17 cellular contexts compared by ENCODE assay signal in the genomic region with DNA sequence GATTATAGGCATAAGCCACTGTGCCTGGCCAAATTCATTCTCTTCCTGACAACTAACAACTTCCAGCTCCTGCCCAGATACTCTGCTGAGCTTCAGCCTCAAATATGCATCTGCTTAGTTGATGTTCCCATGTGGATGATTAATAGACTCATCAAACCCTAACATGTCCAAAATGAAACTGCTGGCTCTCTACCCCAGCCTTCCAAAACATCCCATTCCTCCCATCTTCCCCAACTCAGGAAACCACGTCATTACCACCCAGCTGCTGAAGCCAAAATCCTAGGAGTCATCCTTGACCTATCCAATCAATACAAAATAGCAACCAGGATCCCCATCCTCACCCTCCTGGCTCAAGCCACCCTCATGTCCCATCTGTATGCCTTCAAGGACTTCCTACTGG. TPM values are rescaled to one million over a fixed set of nuclear protein-coding genes. Genes with fewer than 3 reads are reported as not detected.
DNase-seq lines count a peak whose midpoint lies in the region; ATAC-seq and TF ChIP-seq lines count a peak whose summit lies in the region.
"Had no signal": no experiment of that assay in that cellular context is flagged by ENCODE, and none has a peak within 500 bp of the region (broad histone marks: within the 10 kb centered on the region; RNA-seq: fewer than 3 reads in every experiment).

No MANE protein-coding gene starts in this region.

- H3K4me3 Mint-ChIP-seq in T-helper 2 cell treated with Interferon-gamma antibody and Interleukin-4, amounts not matched to agents 5 μg/mL and 100 μg/mL, for 36 hours, result no peak overlapping the region
- peak overlapping the region in 1 of 8 donors; percentile 57 for H3K4me3 Mint-ChIP-seq in naive B cell

- no peaks in the 10 kb centered on the region for H4K20me1 ChIP-seq in IMR-90 (ENCODE audit: insufficient read depth, low read length)

- no peak for ATAC-seq in IMR-90 (ENCODE audit: low read depth)
- no peak for ATAC-seq in naive B cell (ENCODE audit: low read depth in 2 of 2)
- no peak for ATAC-seq in GM21447 (IDR thresholded peaks at IDR 0.05; ENCODE audit: unreplicated experiment)
- ATAC-seq: heart left ventricle had no signal

- no peak for DNase-seq in T-helper 2 cell treated with Interferon-gamma antibody and Interleukin-4, amounts not matched to agents 5 μg/mL and 100 μg/mL, for 36 hours (ENCODE audit: low spot score)
- DNase-seq in T-helper 2 cell, result no peak
- DNase-seq in IMR-90, result peak; percentile 75
- DNase-seq in astrocyte of the hippocampus (ENCODE audit: low read depth, low spot score), result peak; percentile 26
- no peak for DNase-seq in naive B cell
- no peak for DNase-seq in 8988T
- DNase-seq in DMS153 (lab: John Stamatoyannopoulos, UW), result no peak
- DNase-seq: caudate nucleus; GDM1; heart left ventricle; NCI-H1105 treated with DMSO at 0.1 percent for 48 hours; NK-92 treated with Interleukin-12 subunit alpha and Interleukin-12 subunit beta, amount 100 ng/mL, for 24 hours; stimulated activated CD4-positive, alpha-beta T cell treated with anti-CD3 and anti-CD28 coated beads, Interleukin-4, amount 100 ng/mL, for 4 hours had no signal

- H2BK20ac ChIP-seq in IMR-90 (ENCODE audit: low read depth, low read length), result peak overlapping the region; percentile 99

- dilution Hi-C loops in IMR-90 (cut with HindIII; ENCODE audit: low sequenced_read_pairs, unreplicated experiment), result no loop called here

- WGBS in IMR-90 (ENCODE audit: extremely low coverage in 2 of 2, insufficient read length in 1 of 2), 2 experiments, result 80% methylated on average over 1 of the region's 1 CpG; no CpG with 5 or more reads in 1 of the 2 experiments

- peak overlapping the region; percentile 48; the same call in 1 of the 2 replicates for H3K56ac ChIP-seq in IMR-90 (ENCODE audit: extremely low read depth, insufficient read depth, low read length)

- H2AK9ac ChIP-seq in IMR-90 (replicated peaks; ENCODE audit: low read depth, low read length, poor library complexity), result peak overlapping the region; percentile 56

- peak overlapping the region; percentile 53 to 84; a peak in 3 of 4 replicates for H4K8ac ChIP-seq in IMR-90 (ENCODE audit: low read depth in 2 of 2, low read length in 2 of 2)

- H3K4me3 ChIP-seq in IMR-90 (ENCODE audit: insufficient read depth, low read depth, low read length), result no peak overlapping the region
- H3K4me3 ChIP-seq: heart left ventricle, lung, prostate gland had no signal

- POLR2A ChIA-PET in IMR-90 (lab: Charles Lee; ENCODE audit: unreplicated experiment), result no interaction called here

- peaks cover 28% of the 10 kb centered on the region for H3K36me3 Mint-ChIP-seq in T-helper 2 cell treated with Interferon-gamma antibody and Interleukin-4, amounts not matched to agents 5 μg/mL and 100 μg/mL, for 36 hours (ENCODE audit: low read depth)
- H3K36me3 Mint-ChIP-seq in naive B cell, result peaks cover 15 to 30% of the 10 kb centered on the region in 2 donors

- H2BK120ac ChIP-seq in IMR-90 (ENCODE audit: low read depth, low read length), result peak overlapping the region; percentile 96

- H3K4me2 ChIP-seq in IMR-90 (ENCODE audit: low read depth, low read length), result no peak overlapping the region

- peaks cover 33% of the 10 kb centered on the region for H3K9me1 ChIP-seq in IMR-90 (ENCODE audit: insufficient read depth, low read length)

- peaks cover 17% of the 10 kb centered on the region for H3K4me1 Mint-ChIP-seq in T-helper 2 cell treated with Interferon-gamma antibody and Interleukin-4, amounts not matched to agents 5 μg/mL and 100 μg/mL, for 36 hours (ENCODE audit: low read depth)
- peaks cover 65 to 85% (median 84%) of the 10 kb centered on the region in 3 donors for H3K4me1 Mint-ChIP-seq in naive B cell

- TF ChIP-seq POLR2A in IMR-90 (IDR thresholded peaks at IDR 0.05; ENCODE audit: low read depth, low read length), result no peak

- H3K4ac ChIP-seq in IMR-90 (ENCODE audit: low read depth, low read length), result peak overlapping the region; percentile 88

- H3K9ac ChIP-seq in IMR-90 (ENCODE audit: low read depth, low read length), result no peak overlapping the region

- no peak for TF ChIP-seq CTCF in IMR-90 (conservative IDR thresholded peaks at IDR 0.05; ENCODE audit: low read depth, low read length)

- peak overlapping the region; percentile 34; the same call in 1 of the 2 replicates for H3K23ac ChIP-seq in IMR-90 (ENCODE audit: low read depth, low read length)

- H2AK5ac ChIP-seq in IMR-90 (ENCODE audit: low read depth, low read length), result peak overlapping the region; percentile 96

- peak overlapping the region; percentile 48 for H2AFZ ChIP-seq in IMR-90 (replicated peaks; ENCODE audit: low read length, poor library complexity)

- peak overlapping the region; percentile 71 for H3K27ac Mint-ChIP-seq in T-helper 2 cell treated with Interferon-gamma antibody and Interleukin-4, amounts not matched to agents 5 μg/mL and 100 μg/mL, for 36 hours
- H3K27ac Mint-ChIP-seq in naive B cell, result peak overlapping the region in 4 of 6 donors; percentile 11 to 86 (median 62)

- peak overlapping the region; percentile 98 for H2BK5ac ChIP-seq in IMR-90 (ENCODE audit: low read depth, low read length, poor library complexity, severe bottlenecking)

- peak overlapping the region; percentile 31; the same call in 1 of the 2 replicates for H3K27ac ChIP-seq in IMR-90 (ENCODE audit: insufficient read depth, low read length)
- H3K27ac ChIP-seq: heart left ventricle, HL-60, prostate gland had no signal

- H2BK15ac ChIP-seq in IMR-90 (ENCODE audit: low read depth, low read length), result peak overlapping the region; percentile 96; the same call in 2 of the 3 replicates

- peak overlapping the region; percentile 93 for H4K91ac ChIP-seq in IMR-90 (ENCODE audit: insufficient read depth, low read depth, low read length)

- no peak for TF ChIP-seq RAD21 in IMR-90 (IDR thresholded peaks at IDR 0.05; ENCODE audit: low read length)

- no peaks in the 10 kb centered on the region for H3K27me3 ChIP-seq in IMR-90 (ENCODE audit: control insufficient read depth, insufficient read depth, low read length)

- H3K18ac ChIP-seq in IMR-90 (ENCODE audit: low read depth, low read length), result no peak overlapping the region; the same call in 1 of the 2 replicates

- H4K5ac ChIP-seq in IMR-90 (ENCODE audit: low read depth, low read length), result no peak overlapping the region; the same call in 1 of the 2 replicates

- H3K4me1 ChIP-seq in IMR-90 (ENCODE audit: control insufficient read depth, insufficient read depth, low read length), result peaks cover 25% of the 10 kb centered on the region
- H3K4me1 ChIP-seq: prostate gland had no signal

- BruUV-seq in IMR-90 (replicated peaks; lab: Mats Ljungman, UMichigan), result no TSS peak

- CTCF ChIA-PET in IMR-90 (lab: Yijun Ruan, JAX), result interaction anchor here (0.5 to 1.3 kb wide), 2 partner anchors 21 to 30 kb away, joined by 3 to 4 read pairs; a partner anchor contains a TSS

- H3K27me3 Mint-ChIP-seq in T-helper 2 cell treated with Interferon-gamma antibody and Interleukin-4, amounts not matched to agents 5 μg/mL and 100 μg/mL, for 36 hours (ENCODE audit: low read depth), result no peaks in the 10 kb centered on the region
- no peaks in the 10 kb centered on the region for H3K27me3 Mint-ChIP-seq in naive B cell

- H3K79me1 ChIP-seq in IMR-90 (ENCODE audit: low read depth in 1 of 2, low read length in 2 of 2), result peaks cover 3 to 16% of the 10 kb centered on the region in 2 experiments; a peak in 3 of 4 replicates

- H3K36me3 ChIP-seq in IMR-90 (ENCODE audit: control insufficient read depth, insufficient read depth, low read length), result no peaks in the 10 kb centered on the region
- H3K36me3 ChIP-seq: prostate gland had no signal

- H3K9me3 ChIP-seq in IMR-90 (ENCODE audit: control insufficient read depth, insufficient read depth, low read length), result no peaks in the 10 kb centered on the region
- H3K9me3 ChIP-seq: heart left ventricle, prostate gland had no signal

- no peaks in the 10 kb centered on the region for H3K9me3 Mint-ChIP-seq in T-helper 2 cell treated with Interferon-gamma antibody and Interleukin-4, amounts not matched to agents 5 μg/mL and 100 μg/mL, for 36 hours
- H3K9me3 Mint-ChIP-seq in naive B cell, result no peaks in the 10 kb centered on the region

- intact Hi-C loops in IMR-90 (cut with micrococcal nuclease), result no loop called here

- H3K14ac ChIP-seq in IMR-90 (replicated peaks; ENCODE audit: low read depth, low read length), result peak overlapping the region; percentile 88

- in situ Hi-C loops in IMR-90 (cut with MboI; ENCODE audit: low sequenced_read_pairs), result loop anchor here (10.0 kb wide), 1 partner anchor 283 kb away; a partner anchor contains a TSS

TF ChIP-seq in IMR-90, 13 proteins besides CTCF, POLR2A, EP300 and RAD21:
- TF ChIP-seq RFX5 (IDR thresholded peaks at IDR 0.05; ENCODE audit: low read depth, low read length) (peak; percentile 48; the same call in 1 of the 2 replicates), NFE2L2 (IDR thresholded peaks at IDR 0.05; ENCODE audit: low read depth, low read length) (no peak)

RNA-seq across cellular contexts. Expression of a gene that starts 20.9 kb away (rescaled TPM):
- 0.54 and 0.56 TPM in 2 replicates for total RNA-seq in IMR-90 (2012; rRNA removed)
- 5.0 and 6.6 TPM in 2 replicates for polyA plus RNA-seq in IMR-90 (2012; rRNA removed)
- 1.8 and 5.3 TPM in 2 replicates for polyA plus RNA-seq in IMR-90 (2012; cell fraction: cytosol; rRNA removed)
- 11.7 and 16.9 TPM in 2 replicates for polyA plus RNA-seq in IMR-90 (2012; cell fraction: nucleus; rRNA removed; ENCODE audit: low replicate concordance)
- 10 to 100 TPM; 16.5 to 96.9 (median 24.0) TPM for polyA plus RNA-seq in naive B cell (ENCODE audit: low read depth in 6 of 6)

RNA-seq across cellular contexts. Expression of a gene that starts 35.4 kb away (rescaled TPM):
- total RNA-seq in IMR-90 (2012; rRNA removed), result 8.1 and 10.0 TPM in 2 replicates
- polyA plus RNA-seq in IMR-90 (2012; rRNA removed) (12.7 and 14.1 TPM in 2 replicates), naive B cell (ENCODE audit: low read depth in 6 of 6) (10 to 100 TPM in 5 of 6 donors, 1 to 10 TPM in 1; 6.0 to 27.0 (median 12.2) TPM)
- polyA plus RNA-seq in IMR-90 (2012; cell fraction: cytosol; rRNA removed), result 4.9 and 11.7 TPM in 2 replicates
- 4.1 and 12.6 TPM in 2 replicates for polyA plus RNA-seq in IMR-90 (2012; cell fraction: nucleus; rRNA removed; ENCODE audit: low replicate concordance)

RNA-seq across cellular contexts. Expression of a gene that starts 41.4 kb away (rescaled TPM):
- not detected in 2 replicates for total RNA-seq in IMR-90 (2012; rRNA removed)
- 0.07 and 0.10 TPM in 2 replicates for polyA plus RNA-seq in IMR-90 (2012; rRNA removed)
- polyA plus RNA-seq in IMR-90 (2012; cell fraction: cytosol; rRNA removed), result 0.12 TPM in 1 of 2 replicates, not detected in the other
- 0.57 and 1.1 TPM in 2 replicates for polyA plus RNA-seq in IMR-90 (2012; cell fraction: nucleus; rRNA removed; ENCODE audit: low replicate concordance)
- not detected for polyA plus RNA-seq in naive B cell (ENCODE audit: low read depth in 6 of 6)

Comparison
In these comparisons a context has a peak if more than half of its experiments do, and no peak if none do; other contexts are left out.
1. DNase-seq: peak in IMR-90 (single experiment) and astrocyte of the hippocampus (single experiment); none in T-helper 2 cell treated with Interferon-gamma antibody and Interleukin-4, amounts not matched to agents 5 μg/mL and 100 μg/mL, for 36 hours (single experiment), T-helper 2 cell (0 of 5), naive B cell (single experiment), 8988T (single experiment) and DMS153 (single experiment).